8 cellular contexts compared by ENCODE assay signal in the genomic region with DNA sequence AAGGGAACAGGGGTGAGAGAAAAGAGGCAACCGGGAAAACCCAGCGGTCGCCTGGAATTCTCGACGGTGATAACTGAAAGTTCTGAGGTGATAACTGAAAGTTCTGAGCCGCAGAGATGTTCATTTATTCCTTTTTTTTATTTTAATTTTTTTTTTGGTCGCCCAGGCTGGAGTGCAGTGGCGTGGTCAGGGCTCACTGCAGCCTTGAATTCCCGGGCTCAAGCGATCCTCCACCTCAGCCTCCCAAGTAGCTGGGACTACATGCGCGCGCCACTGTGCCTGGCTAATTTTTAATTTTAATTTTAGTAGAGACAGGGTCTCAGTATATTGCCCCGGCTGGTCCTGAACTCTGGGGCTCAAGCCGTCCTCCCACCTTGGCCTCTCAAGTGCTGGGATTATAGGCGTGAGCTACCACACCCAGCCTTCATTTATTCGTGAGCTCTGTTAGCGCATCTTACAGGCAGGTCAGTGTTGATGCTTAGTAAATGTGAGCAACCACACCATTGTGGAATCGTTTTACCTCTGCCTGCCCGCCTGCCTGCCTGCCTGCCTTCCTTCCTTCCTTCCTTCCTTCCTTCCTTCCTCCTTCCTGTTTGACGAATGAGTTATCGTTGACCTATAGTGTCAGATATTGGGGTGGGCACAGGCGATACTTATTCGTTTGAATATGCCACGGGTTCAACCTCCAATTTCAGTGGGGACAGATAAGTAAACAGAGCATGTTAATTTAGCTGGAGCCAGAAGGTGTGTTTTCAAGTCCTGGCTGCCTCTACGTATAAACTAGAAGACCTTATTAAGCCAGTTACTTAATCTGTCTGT. TPM values are rescaled to one million over a fixed set of nuclear protein-coding genes. Genes with fewer than 3 reads are reported as not detected.
DNase-seq lines count a peak whose midpoint lies in the region; ATAC-seq and TF ChIP-seq lines count a peak whose summit lies in the region.

No MANE protein-coding gene starts in this region.

- H2AFZ ChIP-seq in neuronal stem cell (ENCODE audit: low read length): peak overlapping the region; percentile 86

- ATAC-seq in GM18498 (IDR thresholded peaks at IDR 0.05; ENCODE audit: unreplicated experiment) (peak; percentile 28), HG02588 (IDR thresholded peaks at IDR 0.05; ENCODE audit: unreplicated experiment) (peak; percentile 18)

- no peaks in the 10 kb centered on the region for H3K79me1 ChIP-seq in neuronal stem cell (ENCODE audit: low read depth, low read length)

- H3K9ac ChIP-seq in neuronal stem cell (ENCODE audit: low read depth, low read length, poor library complexity): no peak overlapping the region

- H3K18ac ChIP-seq in neuronal stem cell (ENCODE audit: low read length): peak overlapping the region; percentile 7

- no peak overlapping the region for H4K91ac ChIP-seq in neuronal stem cell (ENCODE audit: low read depth, low read length, poor library complexity)

- H3K4ac ChIP-seq in neuronal stem cell (ENCODE audit: low read length): no peak overlapping the region

- H4K8ac ChIP-seq in neuronal stem cell (ENCODE audit: low read depth, low read length): no peak overlapping the region

- H2BK5ac ChIP-seq in neuronal stem cell (ENCODE audit: low read length): no peak overlapping the region

- no peak overlapping the region for H3K14ac ChIP-seq in neuronal stem cell (ENCODE audit: low read length)

- H3K4me2 ChIP-seq in neuronal stem cell (ENCODE audit: insufficient read depth, low read length, poor library complexity, severe bottlenecking): peak overlapping the region; percentile 14

- H2BK15ac ChIP-seq in neuronal stem cell (ENCODE audit: low read length): peak overlapping the region; percentile 91

- no peak overlapping the region for H2BK120ac ChIP-seq in neuronal stem cell (ENCODE audit: low read depth, low read length)

- TF ChIP-seq CTCF in epithelial cell of proximal tubule (conservative IDR thresholded peaks at IDR 0.05; ENCODE audit: low read depth, low read length): no peak

- no peak for DNase-seq in SJCRH30
- DNase-seq in epithelial cell of proximal tubule (ENCODE audit: low read depth): no peak
- DNase-seq in neuronal stem cell (ENCODE audit: low spot score): no peak
- DNase-seq in Kasumi-1 (lab: John Stamatoyannopoulos, UW): no peak
- no peak for DNase-seq in stimulated activated CD4-positive, alpha-beta T cell treated with anti-CD3 and anti-CD28 coated beads, Interleukin-1b, Interleukin-23, amount 100 ng/mL, for 48 hours
- DNase-seq in NCI-H1092 (lab: John Stamatoyannopoulos, UW): no peak

- peak overlapping the region; percentile 39 for H3K23ac ChIP-seq in neuronal stem cell (ENCODE audit: low read depth, low read length, poor library complexity)

- no peak overlapping the region for H2AK5ac ChIP-seq in neuronal stem cell (ENCODE audit: low read depth, low read length)

- H3K9me3 ChIP-seq in SJCRH30 (replicated peaks) (no peaks in the 10 kb centered on the region), neuronal stem cell (replicated peaks in 1 of 2; ENCODE audit: control insufficient read depth in 2 of 2, insufficient read depth in 1 of 2, low read depth in 1 of 2, low read length in 2 of 2) (peaks cover 2 to 35% of the 10 kb centered on the region in 2 donors)

- H3K4me1 ChIP-seq in SJCRH30: peaks cover 3% of the 10 kb centered on the region; the same call in 1 of the 2 replicates
- peaks cover 4 to 9% of the 10 kb centered on the region in 2 donors for H3K4me1 ChIP-seq in neuronal stem cell (ENCODE audit: control insufficient read depth in 2 of 2, insufficient read depth in 1 of 2, low read depth in 1 of 2, low read length in 2 of 2)

- H3K27me3 ChIP-seq in SJCRH30: no peaks in the 10 kb centered on the region
- no peaks in the 10 kb centered on the region for H3K27me3 ChIP-seq in neuronal stem cell (ENCODE audit: control insufficient read depth in 3 of 3, insufficient read depth in 3 of 3, low read depth in 1 of 3, low read length in 3 of 3)

- H2BK12ac ChIP-seq in neuronal stem cell (ENCODE audit: low read length): no peak overlapping the region

- H3K4me3 ChIP-seq in SJCRH30 (peak overlapping the region; percentile 74), epithelial cell of proximal tubule (ENCODE audit: low read depth, low read length) (peak overlapping the region; percentile 70), neuronal stem cell (ENCODE audit: low read length in 2 of 2) (peak overlapping the region in 1 of 2 donors; percentile 75)

- H3K27ac ChIP-seq in SJCRH30: peak overlapping the region; percentile 92
- no peak overlapping the region for H3K27ac ChIP-seq in neuronal stem cell (replicated peaks; ENCODE audit: low read length)

- no CpG with 5 or more reads among the region's 26 CpGs for WGBS in neuronal stem cell (ENCODE audit: extremely low coverage in 2 of 2, insufficient read length in 2 of 2, insufficient replicate concordance in 1 of 2), 2 donors

- peaks cover 29% of the 10 kb centered on the region for H3K36me3 ChIP-seq in SJCRH30
- peaks cover 6 to 36% of the 10 kb centered on the region in 2 donors for H3K36me3 ChIP-seq in neuronal stem cell (replicated peaks in 1 of 2; ENCODE audit: control insufficient read depth in 2 of 2, insufficient read depth in 2 of 2, low read length in 2 of 2)

RNA-seq across cellular contexts. Expression of a gene that starts 0.6 kb away (rescaled TPM):
- 32.2 and 40.9 TPM in 2 replicates for total RNA-seq in SJCRH30 (2014; rRNA removed; shearing (Covaris generic))
- total RNA-seq in epithelial cell of proximal tubule: 11.0 and 16.0 TPM in 2 replicates
- polyA plus RNA-seq in neuronal stem cell (2013, experiment 1 of 2): 16.2 TPM
- polyA plus RNA-seq in neuronal stem cell (2013, experiment 2 of 2): 17.7 TPM
